8 cellular contexts compared by ENCODE assay signal in genomic region chr16:67150058-67150832, GRCh38. TPM values are rescaled to one million over a fixed set of nuclear protein-coding genes. Genes with fewer than 3 reads are reported as not detected.
DNase-seq lines count a peak whose midpoint lies in the region; ATAC-seq and FAIRE-seq lines count a peak whose summit lies in the region.

No MANE protein-coding gene starts in this region.

- 8% methylated on average over 92 of the region's 92 CpGs for WGBS in right cardiac atrium

- H3K27ac ChIP-seq in CD4-positive, CD25-positive, alpha-beta regulatory T cell (ENCODE audit: insufficient read depth, low read length, poor library complexity, severe bottlenecking) = no peak overlapping the region
- H3K27ac ChIP-seq in right cardiac atrium (ENCODE audit: low read length) = peak overlapping the region; percentile 68

- H3K36me3 Mint-ChIP-seq in CD4-positive, CD25-positive, alpha-beta regulatory T cell = peaks cover 29% of the 10 kb centered on the region
- peaks cover 21 to 27% of the 10 kb centered on the region in 2 donors for H3K36me3 Mint-ChIP-seq in activated naive CD4-positive, alpha-beta T cell treated with anti-CD3 and anti-CD28 coated beads, Interleukin-2, amount 50 U/mL, for 72 hours

- H3K9me3 Mint-ChIP-seq in CD4-positive, CD25-positive, alpha-beta regulatory T cell = no peaks in the 10 kb centered on the region
- H3K9me3 Mint-ChIP-seq in activated naive CD4-positive, alpha-beta T cell treated with anti-CD3 and anti-CD28 coated beads, Interleukin-2, amount 50 U/mL, for 72 hours = no peaks in the 10 kb centered on the region

- DNase-seq in CD4-positive, CD25-positive, alpha-beta regulatory T cell = peak in 1 of 3 donors; percentile 68
- DNase-seq in NCI-H2196 (lab: John Stamatoyannopoulos, UW; ENCODE audit: unreplicated experiment) (peak; percentile 37), right cardiac atrium (peak; percentile 78 to 91 (median 89)), sciatic nerve (ENCODE audit: low spot score) (no peak), ureter (ENCODE audit: low spot score) (no peak), urothelium cell line (ENCODE audit: low spot score) (no peak)
- DNase-seq in activated naive CD4-positive, alpha-beta T cell treated with anti-CD3 and anti-CD28 coated beads, Interleukin-2, amount 50 U/mL, for 72 hours (ENCODE audit: low spot score in 2 of 2) = no peak

- no peak for FAIRE-seq in urothelium cell line (lab: Jason Lieb, UNC)

- no peak overlapping the region for H3K27ac Mint-ChIP-seq in CD4-positive, CD25-positive, alpha-beta regulatory T cell
- no peak overlapping the region for H3K27ac Mint-ChIP-seq in activated naive CD4-positive, alpha-beta T cell treated with anti-CD3 and anti-CD28 coated beads, Interleukin-2, amount 50 U/mL, for 72 hours

- H3K9me3 ChIP-seq in CD4-positive, CD25-positive, alpha-beta regulatory T cell (ENCODE audit: control insufficient read depth in 2 of 2, low read length in 2 of 2) = no peaks in the 10 kb centered on the region
- no peaks in the 10 kb centered on the region for H3K9me3 ChIP-seq in right cardiac atrium (ENCODE audit: control insufficient read depth, low read length)

- peaks cover 24% of the 10 kb centered on the region for H3K4me1 ChIP-seq in CD4-positive, CD25-positive, alpha-beta regulatory T cell (ENCODE audit: control insufficient read depth, insufficient read depth, low read length, poor library complexity, severe bottlenecking)
- peaks cover 3% of the 10 kb centered on the region for H3K4me1 ChIP-seq in right cardiac atrium (ENCODE audit: control insufficient read depth, insufficient read depth, low read length)

- H3K4me3 Mint-ChIP-seq in CD4-positive, CD25-positive, alpha-beta regulatory T cell = peak overlapping the region in 1 of 4 donors; percentile 52

- peak; percentile 52 to 57 for ATAC-seq in CD4-positive, CD25-positive, alpha-beta regulatory T cell (ENCODE audit: low read depth in 2 of 2)
- ATAC-seq in GM21360 (IDR thresholded peaks at IDR 0.05; ENCODE audit: unreplicated experiment) (peak; percentile 34), right cardiac atrium (peak; percentile 72 to 75), sciatic nerve (peak; percentile 64)
- peak; percentile 69 to 77 for ATAC-seq in activated naive CD4-positive, alpha-beta T cell treated with anti-CD3 and anti-CD28 coated beads, Interleukin-2, amount 50 U/mL, for 72 hours

- H3K27me3 Mint-ChIP-seq in CD4-positive, CD25-positive, alpha-beta regulatory T cell = peaks cover 16% of the 10 kb centered on the region

- H3K4me1 Mint-ChIP-seq in CD4-positive, CD25-positive, alpha-beta regulatory T cell = peaks cover 0 to 26% (median 12%) of the 10 kb centered on the region in 4 donors

- peaks cover 16% of the 10 kb centered on the region for H3K36me3 ChIP-seq in CD4-positive, CD25-positive, alpha-beta regulatory T cell (ENCODE audit: control insufficient read depth, insufficient read depth, low read length)

- no peak overlapping the region for H3K4me3 ChIP-seq in CD4-positive, CD25-positive, alpha-beta regulatory T cell (ENCODE audit: low read depth, low read length)
- H3K4me3 ChIP-seq in right cardiac atrium (ENCODE audit: low read length) = peak overlapping the region; percentile 56

- intact Hi-C loops in right cardiac atrium (cut with DNase I) (loop anchor here in 1 of 4 donors (2.0 kb wide), 1 partner anchor 173 kb away; no protein-coding TSS in a partner anchor), sciatic nerve (cut with DNase I) (no loop called here)

- H3K27me3 ChIP-seq in CD4-positive, CD25-positive, alpha-beta regulatory T cell (ENCODE audit: control insufficient read depth, insufficient read depth, low read length) = no peaks in the 10 kb centered on the region
- H3K27me3 ChIP-seq in right cardiac atrium (ENCODE audit: control insufficient read depth, insufficient read depth) = no peaks in the 10 kb centered on the region

RNA-seq across cellular contexts. Expression of gene B3GNT9, which starts 0.6 kb away (rescaled TPM):
- total RNA-seq in CD4-positive, CD25-positive, alpha-beta regulatory T cell = 3.4 TPM
- 1 to 10 TPM in 3 of 4 donors, under 1 TPM in 1; 0.44 to 1.3 (median 1.2) TPM for polyA plus RNA-seq in CD4-positive, CD25-positive, alpha-beta regulatory T cell
- total RNA-seq in activated naive CD4-positive, alpha-beta T cell treated with anti-CD3 and anti-CD28 coated beads, Interleukin-2, amount 50 U/mL, for 72 hours = 1 to 10 TPM; 3.2 to 4.7 TPM
- total RNA-seq in right cardiac atrium = 10 to 100 TPM; 17.0 to 19.8 (median 18.7) TPM
- 11.7 TPM for polyA plus RNA-seq in right cardiac atrium
- total RNA-seq in sciatic nerve = 13.9 TPM
- total RNA-seq in ureter = 14.5 TPM

RNA-seq across cellular contexts. Expression of gene TRADD, which starts 9.5 kb away (rescaled TPM):
- total RNA-seq in CD4-positive, CD25-positive, alpha-beta regulatory T cell = 50.3 TPM
- 10 to 100 TPM; 66.4 to 92.4 (median 88.1) TPM for polyA plus RNA-seq in CD4-positive, CD25-positive, alpha-beta regulatory T cell
- total RNA-seq in activated naive CD4-positive, alpha-beta T cell treated with anti-CD3 and anti-CD28 coated beads, Interleukin-2, amount 50 U/mL, for 72 hours = 10 to 100 TPM; 15.7 to 43.5 TPM
- total RNA-seq in right cardiac atrium (10 to 100 TPM in 2 of 4 donors, 1 to 10 TPM in 2; 9.0 to 11.1 (median 9.8) TPM), sciatic nerve (11.3 TPM), ureter (20.5 TPM)
- polyA plus RNA-seq in right cardiac atrium = 8.7 TPM

RNA-seq across cellular contexts. Expression of gene FBXL8, which starts 9.5 kb away (rescaled TPM):
- 16.6 TPM for total RNA-seq in CD4-positive, CD25-positive, alpha-beta regulatory T cell
- 1 to 10 TPM; 2.5 to 6.6 (median 4.0) TPM for polyA plus RNA-seq in CD4-positive, CD25-positive, alpha-beta regulatory T cell
- total RNA-seq in activated naive CD4-positive, alpha-beta T cell treated with anti-CD3 and anti-CD28 coated beads, Interleukin-2, amount 50 U/mL, for 72 hours = 10 to 100 TPM; 27.9 to 38.7 TPM
- total RNA-seq in right cardiac atrium = 10 to 100 TPM in 2 of 4 donors, 1 to 10 TPM in 2; 7.7 to 13.9 (median 9.9) TPM
- polyA plus RNA-seq in right cardiac atrium = 9.8 TPM
- total RNA-seq in sciatic nerve = 10.1 TPM
- total RNA-seq in ureter = 12.5 TPM

RNA-seq across cellular contexts. Expression of gene HSF4, which starts 14.3 kb away (rescaled TPM):
- total RNA-seq in CD4-positive, CD25-positive, alpha-beta regulatory T cell = 34.4 TPM
- polyA plus RNA-seq in CD4-positive, CD25-positive, alpha-beta regulatory T cell = not detected
- total RNA-seq in activated naive CD4-positive, alpha-beta T cell treated with anti-CD3 and anti-CD28 coated beads, Interleukin-2, amount 50 U/mL, for 72 hours = 10 to 100 TPM; 26.0 to 58.8 TPM
- 10 to 100 TPM; 29.7 to 92.2 (median 60.3) TPM for total RNA-seq in right cardiac atrium
- 36.6 TPM for polyA plus RNA-seq in right cardiac atrium
- total RNA-seq in sciatic nerve = 123 TPM
- 52.0 TPM for total RNA-seq in ureter

RNA-seq across cellular contexts. Expression of gene NOL3, which starts 20.1 kb away (rescaled TPM):
- 2.3 TPM for total RNA-seq in CD4-positive, CD25-positive, alpha-beta regulatory T cell
- polyA plus RNA-seq in CD4-positive, CD25-positive, alpha-beta regulatory T cell = not detected
- 10 to 100 TPM in 1 of 2 donors, 1 to 10 TPM in 1; 9.2 to 43.4 TPM for total RNA-seq in activated naive CD4-positive, alpha-beta T cell treated with anti-CD3 and anti-CD28 coated beads, Interleukin-2, amount 50 U/mL, for 72 hours
- total RNA-seq in right cardiac atrium (100 to 1,000 TPM in 3 of 4 donors, 10 to 100 TPM in 1; 67.5 to 125 (median 107) TPM), sciatic nerve (37.9 TPM), ureter (26.8 TPM)
- 133 TPM for polyA plus RNA-seq in right cardiac atrium

Comparison
In these comparisons a context has a peak if more than half of its experiments do, and no peak if none do; other contexts are left out.
1. DNase-seq: peak in NCI-H2196 (single experiment) and right cardiac atrium (3 of 3); none in activated naive CD4-positive, alpha-beta T cell treated with anti-CD3 and anti-CD28 coated beads, Interleukin-2, amount 50 U/mL, for 72 hours (0 of 2), sciatic nerve (single experiment), ureter (single experiment) and urothelium cell line (single experiment).
2. Peak in every context shown above with its lines, with median percentiles within 50 percentile points of each other: ATAC-seq.